Comparison of ENCODE assay signal across 23 cellular contexts in the genomic region with DNA sequence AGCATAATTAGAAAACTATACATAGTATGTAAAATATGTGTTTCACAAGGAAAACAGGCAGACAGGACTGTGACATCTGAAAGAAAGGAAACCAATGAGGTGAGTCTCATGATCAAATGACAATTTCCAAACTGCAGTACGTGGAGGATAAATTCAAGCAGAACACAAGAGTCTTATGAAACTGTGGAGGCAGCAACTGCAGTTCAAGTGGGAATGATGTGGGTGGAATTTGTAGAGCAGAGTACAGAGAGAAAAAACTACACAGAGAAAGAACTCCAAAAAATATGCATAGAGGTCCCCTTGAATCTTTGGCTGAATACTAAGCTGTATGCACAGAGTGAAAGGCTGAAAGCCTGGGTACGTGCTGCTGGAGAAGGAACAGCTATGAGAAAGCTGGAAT. TPM values are rescaled to one million over a fixed set of nuclear protein-coding genes. Genes with fewer than 3 reads are reported as not detected.
DNase-seq lines count a peak whose midpoint lies in the region; ATAC-seq and TF ChIP-seq lines count a peak whose summit lies in the region.
"Had no signal": no experiment of that assay in that cellular context is flagged by ENCODE, and none has a peak within 500 bp of the region (broad histone marks: within the 10 kb centered on the region; RNA-seq: fewer than 3 reads in every experiment).

No MANE protein-coding gene starts in this region.

- H3K9me3 Mint-ChIP-seq in T-cell, result peaks cover 0 to 4% (median 0%) of the 10 kb centered on the region in 3 donors

- intact Hi-C loops in ascending aorta (cut with DNase I), result no loop called here

- POLR2A ChIA-PET in T-cell (lab: Charles Lee), result no interaction called here

- H3K4me3 ChIP-seq in ascending aorta, result no peak overlapping the region
- H3K4me3 ChIP-seq: A549, GM23338 had no signal

- H3K9me3 ChIP-seq in KOPT-K1 (ENCODE audit: insufficient read depth, low read length, poor library complexity, severe bottlenecking) (peaks cover 9% of the 10 kb centered on the region), ascending aorta (peaks cover 0 to 3% of the 10 kb centered on the region in 2 donors)

- H3K27me3 ChIP-seq in ascending aorta, result no peaks in the 10 kb centered on the region

- no peak for TF ChIP-seq CTCF in ascending aorta (IDR thresholded peaks at IDR 0.05)

- no peak overlapping the region for H3K4me3 Mint-ChIP-seq in T-cell
- H3K4me3 Mint-ChIP-seq: CD4-positive, alpha-beta memory T cell; GM23338; H9 had no signal

- peaks cover 39 to 41% of the 10 kb centered on the region in 2 donors for H3K27me3 Mint-ChIP-seq in T-cell

- CTCF ChIA-PET in T-cell (lab: Charles Lee), result no interaction called here

- DNase-seq in inferior parietal cortex (ENCODE audit: extremely low spot score) (peak; percentile 41), putamen (ENCODE audit: low spot score) (peak; percentile 78), ascending aorta (ENCODE audit: low spot score in 2 of 2) (no peak), T-cell (no peak), NCI-H2107 treated with DMSO at 0.1 percent for 48 hours (lab: John Stamatoyannopoulos, UW; ENCODE audit: unreplicated experiment) (no peak)
- DNase-seq: 8988T; ACHN; AML-193; C1 segment of cervical spinal cord; Calu3; CD4-positive, alpha-beta memory T cell; COR-L47; DMS53; DMS79 treated with DMSO at 0.1 percent for 48 hours; GF-D8; H9 had no signal

- H3K27ac ChIP-seq in KOPT-K1 (ENCODE audit: low read depth, low read length, poor library complexity, severe bottlenecking) (peak overlapping the region; percentile 40), ascending aorta (no peak overlapping the region)
- H3K27ac ChIP-seq: A549 had no signal

- H3K4me1 ChIP-seq in ascending aorta, result no peaks in the 10 kb centered on the region
- H3K4me1 ChIP-seq: A549 had no signal

- no peak overlapping the region for H3K27ac Mint-ChIP-seq in T-cell
- H3K27ac Mint-ChIP-seq: CD4-positive, alpha-beta memory T cell; GM23338; H9 had no signal

- no peaks in the 10 kb centered on the region for H3K36me3 Mint-ChIP-seq in T-cell
- H3K36me3 Mint-ChIP-seq: CD4-positive, alpha-beta memory T cell had no signal

- H3K36me3 ChIP-seq in KOPT-K1 (ENCODE audit: insufficient read depth, low read length) (peaks cover 66% of the 10 kb centered on the region), ascending aorta (no peaks in the 10 kb centered on the region)

- no peaks in the 10 kb centered on the region for H3K4me1 Mint-ChIP-seq in T-cell
- H3K4me1 Mint-ChIP-seq: CD4-positive, alpha-beta memory T cell; GM23338; H9 had no signal

- no peak for ATAC-seq in T-cell (replicated peaks in 1 of 4)
- ATAC-seq: A549, GM23338, HCT116 had no signal

RNA-seq across cellular contexts. Expression of gene SIGLEC6, which starts 9.7 kb away (rescaled TPM):
- 6.6 TPM for total RNA-seq in ascending aorta
- under 1 TPM in 4 of 5 donors, not detected in 1; 0.23 to 0.79 (median 0.64) TPM for total RNA-seq in T-cell
- total RNA-seq: Calu3; CD4-positive, alpha-beta memory T cell; Daoy; G401; H4 had no signal

RNA-seq across cellular contexts. Expression of gene SIGLEC12, which starts 20.2 kb away (rescaled TPM):
- total RNA-seq in ascending aorta (not detected), T-cell (not detected)
- total RNA-seq: Calu3; CD4-positive, alpha-beta memory T cell; Daoy; G401; GM23338; H4; H9 had no signal

RNA-seq across cellular contexts. Expression of gene CEACAM18, which starts 43.5 kb away (rescaled TPM):
- total RNA-seq in ascending aorta (not detected), T-cell (not detected)
- total RNA-seq: Calu3; CD4-positive, alpha-beta memory T cell; Daoy; G401; GM23338; H4; H9 had no signal

RNA-seq across cellular contexts. Expression of gene ZNF175, which starts 49.3 kb away (rescaled TPM):
- total RNA-seq in ascending aorta, result 6.1 TPM
- 10 to 100 TPM in 3 of 5 donors, 1 to 10 TPM in 2; 6.7 to 16.8 (median 12.3) TPM for total RNA-seq in T-cell

Comparison
In these comparisons a context has a peak if more than half of its experiments do, and no peak if none do; other contexts are left out.
1. DNase-seq: peak in inferior parietal cortex (single experiment) and putamen (single experiment); none in ascending aorta (0 of 2), T-cell (0 of 34) and NCI-H2107 treated with DMSO at 0.1 percent for 48 hours (single experiment).